ENCODE assay signal across 8 cellular contexts in genomic region chr1:44355582-44356305, GRCh38. TPM values are rescaled to one million over a fixed set of nuclear protein-coding genes. Genes with fewer than 3 reads are reported as not detected.
DNase-seq lines count a peak whose midpoint lies in the region; ATAC-seq, FAIRE-seq and TF ChIP-seq lines count a peak whose summit lies in the region.

No MANE protein-coding gene starts in this region.

- CTCF ChIA-PET in HepG2 (lab: Yijun Ruan, JAX; ENCODE audit: low intra/inter-chr PET ratio, low total read pairs), result interaction anchor here (1.2 kb wide), 1 partner anchor 28 kb away, joined by 3 read pairs; no protein-coding TSS in a partner anchor

- H3K27ac Mint-ChIP-seq in activated T-helper 17 cell treated with anti-CD3 and anti-CD28 coated beads, Interleukin-2, amount 50 U/mL, for 72 hours, result peak overlapping the region; percentile 94

- H3K4me3 ChIP-seq in HepG2 (replicated peaks in 1 of 3; ENCODE audit: insufficient read depth in 1 of 3, low read depth in 2 of 3, low read length in 3 of 3) (peak overlapping the region; percentile 55 to 89 (median 82)), right lobe of liver (peak overlapping the region in 1 of 3 donors; percentile 85), liver (ENCODE audit: low read depth in 1 of 3, low read length in 3 of 3) (peak overlapping the region in 2 of 3 donors; percentile 36 to 51), vagina (peak overlapping the region; percentile 98 to 99)

- peaks cover 3% of the 10 kb centered on the region for H3K36me3 Mint-ChIP-seq in activated T-helper 17 cell treated with anti-CD3 and anti-CD28 coated beads, Interleukin-2, amount 50 U/mL, for 72 hours (ENCODE audit: low read depth)

- no peak for DNase-seq in HepG2 (ENCODE audit: low spot score)
- no peak for DNase-seq in right lobe of liver
- DNase-seq in vagina (ENCODE audit: extremely low spot score in 2 of 2), result no peak
- no peak for DNase-seq in SW 1271 (lab: John Stamatoyannopoulos, UW)

- POLR2A ChIA-PET in HepG2 (lab: Yijun Ruan, JAX), result interaction anchor here (1.4 kb wide), 1 partner anchor 28 kb away, joined by 3 read pairs; no protein-coding TSS in a partner anchor

- H4K20me1 ChIP-seq in HepG2 (ENCODE audit: insufficient read depth, low read length), result no peaks in the 10 kb centered on the region

- no peak for TF ChIP-seq CTCF in HepG2 (CRISPR knock-in tag; IDR thresholded peaks at IDR 0.05)
- TF ChIP-seq CTCF in right lobe of liver (IDR thresholded peaks at IDR 0.05), result no peak
- TF ChIP-seq CTCF in liver (IDR thresholded peaks at IDR 0.05; ENCODE audit: low read depth, low read length, missing input control), result no peak
- TF ChIP-seq CTCF in vagina (IDR thresholded peaks at IDR 0.05), result no peak

- in situ Hi-C loops in HepG2 (cut with HindIII; ENCODE audit: extremely low pct_ligation_motif_present, low pct_unique_long_range_greater_than_20kb), result no loop called here

- H3K4me2 ChIP-seq in HepG2 (ENCODE audit: low read depth, low read length), result peak overlapping the region; percentile 97

- BruUV-seq in HepG2 (replicated peaks; lab: Mats Ljungman, UMichigan), result no TSS peak

- intact Hi-C loops in HepG2 (cut with micrococcal nuclease; ENCODE audit: unreplicated experiment), result no loop called here
- intact Hi-C loops in right lobe of liver (cut with DNase I), result no loop called here
- intact Hi-C loops in vagina (cut with DNase I), result no loop called here

- H3K4me1 ChIP-seq in HepG2 (ENCODE audit: insufficient read depth, low read length), result peaks cover 36% of the 10 kb centered on the region
- H3K4me1 ChIP-seq in right lobe of liver, result peaks cover 0 to 9% (median 3%) of the 10 kb centered on the region in 4 donors
- H3K4me1 ChIP-seq in liver (ENCODE audit: control insufficient read depth in 4 of 4, insufficient read depth in 4 of 4, low read length in 3 of 4), result peaks cover 3 to 12% (median 11%) of the 10 kb centered on the region in 4 donors
- H3K4me1 ChIP-seq in vagina, result peaks cover 17% of the 10 kb centered on the region

- H3K36me3 ChIP-seq in HepG2 (replicated peaks in 1 of 2; ENCODE audit: control insufficient read depth in 1 of 2, insufficient read depth in 2 of 2, low read length in 2 of 2) (no peaks in the 10 kb centered on the region), right lobe of liver (no peaks in the 10 kb centered on the region), liver (ENCODE audit: control insufficient read depth in 4 of 4, insufficient read depth in 3 of 4, low read depth in 1 of 4, low read length in 3 of 4) (no peaks in the 10 kb centered on the region), vagina (no peaks in the 10 kb centered on the region)

- no peaks in the 10 kb centered on the region for H3K27me3 Mint-ChIP-seq in activated T-helper 17 cell treated with anti-CD3 and anti-CD28 coated beads, Interleukin-2, amount 50 U/mL, for 72 hours

- TF ChIP-seq EP300 in HepG2 (IDR thresholded peaks at IDR 0.05; ENCODE audit: low read depth in 2 of 2, low read length in 2 of 2) (no peak), HepG2 (CRISPR knock-in tag; IDR thresholded peaks at IDR 0.05; ENCODE audit: borderline replicate concordance) (no peak)

- no peak for TF ChIP-seq RAD21 in HepG2 (CRISPR knock-in tag; IDR thresholded peaks at IDR 0.05)
- no peak for TF ChIP-seq RAD21 in liver (IDR thresholded peaks at IDR 0.05)

- H3K27me3 ChIP-seq in HepG2 (ENCODE audit: control insufficient read depth in 1 of 2, insufficient read depth in 2 of 2, low read length in 2 of 2) (peaks cover 0 to 3% of the 10 kb centered on the region in 2 experiments; a peak in 1 of 5 replicates), right lobe of liver (no peaks in the 10 kb centered on the region), liver (ENCODE audit: control insufficient read depth in 4 of 4, insufficient read depth in 4 of 4, low read length in 3 of 4) (no peaks in the 10 kb centered on the region), vagina (no peaks in the 10 kb centered on the region)

- WGBS in HepG2 (ENCODE audit: low lambda C conversion rate), result 20% methylated on average over 12 of the region's 12 CpGs
- 71% methylated on average over 12 of the region's 12 CpGs for WGBS in right lobe of liver (ENCODE audit: insufficient coverage, low coverage, low lambda C conversion rate, missing lambda C conversion rate)
- WGBS in liver, result 70% methylated on average over 12 of the region's 12 CpGs

- peak overlapping the region; percentile 99 for H2AFZ ChIP-seq in HepG2 (ENCODE audit: low read length)

- FAIRE-seq in HepG2 (lab: Jason Lieb, UNC), result no peak

- H3K9me3 ChIP-seq in HepG2 (ENCODE audit: low read length) (no peaks in the 10 kb centered on the region), right lobe of liver (no peaks in the 10 kb centered on the region), liver (ENCODE audit: control insufficient read depth in 4 of 4, low read length in 3 of 4) (no peaks in the 10 kb centered on the region), vagina (no peaks in the 10 kb centered on the region)

- H3K27ac ChIP-seq in HepG2 (ENCODE audit: extremely low read length, insufficient read depth, low read length) (no peak overlapping the region), right lobe of liver (no peak overlapping the region), liver (ENCODE audit: low read depth in 1 of 2, low read length in 2 of 2) (no peak overlapping the region), vagina (no peak overlapping the region)

- H3K9me3 Mint-ChIP-seq in activated T-helper 17 cell treated with anti-CD3 and anti-CD28 coated beads, Interleukin-2, amount 50 U/mL, for 72 hours, result no peaks in the 10 kb centered on the region

- TF ChIP-seq POLR2A in HepG2 (IDR thresholded peaks at IDR 0.05; ENCODE audit: insufficient read depth in 1 of 2, low read depth in 2 of 2, low read length in 2 of 2), result no peak
- no peak for TF ChIP-seq POLR2A in right lobe of liver (IDR thresholded peaks at IDR 0.05)
- no peak for TF ChIP-seq POLR2A in vagina (IDR thresholded peaks at IDR 0.05)

- H3K4me3 Mint-ChIP-seq in activated T-helper 17 cell treated with anti-CD3 and anti-CD28 coated beads, Interleukin-2, amount 50 U/mL, for 72 hours, result peak overlapping the region; percentile 91

- H3K9ac ChIP-seq in HepG2 (ENCODE audit: insufficient read depth, low read depth, low read length) (peak overlapping the region; percentile 66), liver (ENCODE audit: low read depth in 1 of 2, low read length in 2 of 2) (no peak overlapping the region)

- ATAC-seq in HepG2 (peak; percentile 22), right lobe of liver (no peak), HG02938 (IDR thresholded peaks at IDR 0.05; ENCODE audit: unreplicated experiment) (no peak), GM21723 (IDR thresholded peaks at IDR 0.05; ENCODE audit: unreplicated experiment) (no peak)
- ATAC-seq in activated T-helper 17 cell treated with anti-CD3 and anti-CD28 coated beads, Interleukin-2, amount 50 U/mL, for 72 hours (replicated peaks), result no peak

- peaks cover 4% of the 10 kb centered on the region for H3K79me2 ChIP-seq in HepG2 (ENCODE audit: insufficient read depth, low read length)

- peaks cover 14% of the 10 kb centered on the region for H3K4me1 Mint-ChIP-seq in activated T-helper 17 cell treated with anti-CD3 and anti-CD28 coated beads, Interleukin-2, amount 50 U/mL, for 72 hours

RNA-seq across cellular contexts. Expression of gene ERI3, which starts 0.7 kb away (rescaled TPM):
- 35.9 and 40.3 TPM in 2 replicates for total RNA-seq in HepG2 (2016; rRNA removed; fragmentation: Illumina TruSeq; extraction: Trizol)
- total RNA-seq in HepG2 (2016; cell fraction: cytosol; rRNA removed; fragmentation: Illumina TruSeq; extraction: Trizol; ENCODE audit: low read depth), result 56.7 and 66.6 TPM in 2 replicates
- 34.0 and 36.1 TPM in 2 replicates for total RNA-seq in HepG2 (2016; cell fraction: insoluble cytoplasmic fraction; rRNA removed; fragmentation: Illumina TruSeq; extraction: Trizol)
- 50.1 and 65.3 TPM in 2 replicates for total RNA-seq in HepG2 (2016; cell fraction: membrane; rRNA removed; fragmentation: Illumina TruSeq; extraction: Trizol)
- 14.8 and 15.9 TPM in 2 replicates for total RNA-seq in HepG2 (2016; cell fraction: nucleus; rRNA removed; fragmentation: Illumina TruSeq; extraction: Trizol)
- polyA plus RNA-seq in HepG2 (2011; rRNA removed), result 35.6 and 38.8 TPM in 2 replicates
- polyA plus RNA-seq in HepG2 (2011; cell fraction: cytosol; rRNA removed), result 34.7 and 41.6 TPM in 2 replicates
- polyA plus RNA-seq in HepG2 (2011; cell fraction: nucleus; rRNA removed), result 38.0 and 40.6 TPM in 2 replicates
- 20.0 and 23.8 TPM in 2 replicates for polyA plus RNA-seq in HepG2 (2012)
- polyA plus RNA-seq in HepG2 (2016; cell fraction: cytosol; fragmentation: Illumina TruSeq; extraction: Trizol; ENCODE audit: low read depth), result 48.5 and 58.8 TPM in 2 replicates
- polyA plus RNA-seq in HepG2 (2016; cell fraction: insoluble cytoplasmic fraction; fragmentation: Illumina TruSeq; extraction: Trizol; ENCODE audit: low read depth), result 27.8 and 38.1 TPM in 2 replicates
- 52.6 and 54.7 TPM in 2 replicates for polyA plus RNA-seq in HepG2 (2016; cell fraction: membrane; fragmentation: Illumina TruSeq; extraction: Trizol; ENCODE audit: low read depth)
- 21.6 and 25.0 TPM in 2 replicates for polyA plus RNA-seq in HepG2 (2016; cell fraction: nucleus; fragmentation: Illumina TruSeq; extraction: Trizol; ENCODE audit: insufficient read depth, low read depth)
- 36.5 and 101 TPM in 2 replicates for polyA minus RNA-seq in HepG2 (2011; rRNA and poly(A)+ RNA removed; ENCODE audit: low replicate concordance)
- 23.0 and 23.3 TPM in 2 replicates for polyA minus RNA-seq in HepG2 (2011; cell fraction: cytosol; rRNA and poly(A)+ RNA removed)
- 16.2 and 18.5 TPM in 2 replicates for polyA minus RNA-seq in HepG2 (2011; cell fraction: nucleus; rRNA and poly(A)+ RNA removed)
- 10 to 100 TPM; 20.6 to 30.6 (median 23.8) TPM for total RNA-seq in right lobe of liver
- total RNA-seq in activated T-helper 17 cell treated with anti-CD3 and anti-CD28 coated beads, Interleukin-2, amount 50 U/mL, for 72 hours, result 10 to 100 TPM; 30.7 to 41.8 TPM
- 10 to 100 TPM; 15.7 to 22.7 TPM for total RNA-seq in liver
- 10 to 100 TPM; 20.0 to 23.8 TPM for polyA plus RNA-seq in liver
- 39.3 TPM for total RNA-seq in vagina

RNA-seq across cellular contexts. Expression of gene RNF220, which starts 49.3 kb away (rescaled TPM):
- 52.4 and 72.1 TPM in 2 replicates for total RNA-seq in HepG2 (2016; rRNA removed; fragmentation: Illumina TruSeq; extraction: Trizol)
- total RNA-seq in HepG2 (2016; cell fraction: cytosol; rRNA removed; fragmentation: Illumina TruSeq; extraction: Trizol; ENCODE audit: low read depth), result 22.8 and 23.7 TPM in 2 replicates
- total RNA-seq in HepG2 (2016; cell fraction: insoluble cytoplasmic fraction; rRNA removed; fragmentation: Illumina TruSeq; extraction: Trizol), result 47.5 and 68.7 TPM in 2 replicates
- 52.8 and 60.2 TPM in 2 replicates for total RNA-seq in HepG2 (2016; cell fraction: membrane; rRNA removed; fragmentation: Illumina TruSeq; extraction: Trizol)
- total RNA-seq in HepG2 (2016; cell fraction: nucleus; rRNA removed; fragmentation: Illumina TruSeq; extraction: Trizol), result 35.2 and 42.6 TPM in 2 replicates
- 48.2 and 67.9 TPM in 2 replicates for polyA plus RNA-seq in HepG2 (2011; rRNA removed)
- 66.3 and 73.5 TPM in 2 replicates for polyA plus RNA-seq in HepG2 (2011; cell fraction: cytosol; rRNA removed)
- 128 and 130 TPM in 2 replicates for polyA plus RNA-seq in HepG2 (2011; cell fraction: nucleus; rRNA removed)
- polyA plus RNA-seq in HepG2 (2012), result 78.4 and 79.8 TPM in 2 replicates
- 28.1 and 30.5 TPM in 2 replicates for polyA plus RNA-seq in HepG2 (2016; cell fraction: cytosol; fragmentation: Illumina TruSeq; extraction: Trizol; ENCODE audit: low read depth)
- 61.3 and 65.3 TPM in 2 replicates for polyA plus RNA-seq in HepG2 (2016; cell fraction: insoluble cytoplasmic fraction; fragmentation: Illumina TruSeq; extraction: Trizol; ENCODE audit: low read depth)
- 51.8 and 52.7 TPM in 2 replicates for polyA plus RNA-seq in HepG2 (2016; cell fraction: membrane; fragmentation: Illumina TruSeq; extraction: Trizol; ENCODE audit: low read depth)
- 73.3 and 76.8 TPM in 2 replicates for polyA plus RNA-seq in HepG2 (2016; cell fraction: nucleus; fragmentation: Illumina TruSeq; extraction: Trizol; ENCODE audit: insufficient read depth, low read depth)
- polyA minus RNA-seq in HepG2 (2011; rRNA and poly(A)+ RNA removed; ENCODE audit: low replicate concordance), result 59.9 and 60.3 TPM in 2 replicates
- polyA minus RNA-seq in HepG2 (2011; cell fraction: cytosol; rRNA and poly(A)+ RNA removed), result 18.7 and 19.3 TPM in 2 replicates
- polyA minus RNA-seq in HepG2 (2011; cell fraction: nucleus; rRNA and poly(A)+ RNA removed), result 52.9 and 55.6 TPM in 2 replicates
- 10 to 100 TPM; 19.2 to 57.9 (median 23.0) TPM for total RNA-seq in right lobe of liver
- total RNA-seq in activated T-helper 17 cell treated with anti-CD3 and anti-CD28 coated beads, Interleukin-2, amount 50 U/mL, for 72 hours, result 10 to 100 TPM; 54.8 to 88.7 TPM
- 10 to 100 TPM; 25.5 to 35.8 TPM for total RNA-seq in liver
- polyA plus RNA-seq in liver, result 10 to 100 TPM; 18.2 to 26.6 TPM
- total RNA-seq in vagina, result 52.5 TPM
